Comparison of ENCODE assay signal across 1 cellular context in the genomic region with DNA sequence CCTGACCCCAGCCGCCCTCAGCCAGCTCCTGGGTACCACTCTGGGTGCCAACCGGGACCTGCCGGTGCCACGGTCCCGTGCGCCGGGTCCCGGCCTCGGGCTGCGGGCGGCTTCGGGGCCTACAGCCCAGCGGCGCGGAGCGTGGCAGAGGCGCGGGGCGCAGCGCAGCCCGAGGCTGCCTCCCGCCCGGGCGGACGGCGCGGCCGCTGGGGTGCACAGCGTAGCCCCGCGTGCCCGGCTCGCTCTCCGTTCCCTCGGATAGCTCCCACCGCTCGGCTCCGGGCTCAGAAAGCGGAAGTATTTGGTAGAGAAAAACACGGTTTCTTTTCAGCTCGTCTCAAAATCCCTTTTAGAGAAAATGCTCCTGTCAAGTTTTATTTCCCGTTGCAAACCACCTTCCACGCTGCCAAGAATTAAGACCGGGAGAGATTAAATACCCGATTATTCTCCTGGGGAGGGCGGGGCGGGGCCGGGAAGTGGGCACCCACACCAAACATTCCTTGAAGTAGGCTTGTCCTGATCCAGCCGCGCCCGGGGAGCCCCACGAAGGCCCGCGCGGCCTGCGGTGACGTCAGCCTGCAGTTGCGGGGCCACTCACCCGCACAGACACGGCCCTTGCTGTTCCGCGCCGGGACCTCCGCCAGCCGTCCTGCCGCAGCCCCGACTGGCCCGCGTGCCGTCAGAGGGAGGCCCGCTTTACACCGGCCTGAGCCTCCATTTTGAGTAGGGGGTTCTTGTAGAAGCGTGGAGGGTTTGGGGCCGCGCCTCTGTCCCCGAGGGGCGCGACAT.
TF ChIP-seq lines count a peak whose summit lies in the region.

No MANE protein-coding gene starts in this region.

TF ChIP-seq in IMR-90, 13 proteins besides CTCF, POLR2A, EP300 and RAD21:
- TF ChIP-seq FOS (IDR thresholded peaks at IDR 0.05; ENCODE audit: low read depth, low read length) (no peak), RFX5 (IDR thresholded peaks at IDR 0.05; ENCODE audit: low read depth, low read length) (no peak), BHLHE40 (IDR thresholded peaks at IDR 0.05; ENCODE audit: low read depth, low read length) (no peak), MAFK (IDR thresholded peaks at IDR 0.05; ENCODE audit: low read depth, low read length) (no peak), CHD1 (IDR thresholded peaks at IDR 0.05; ENCODE audit: low read depth, low read length) (no peak), MXI1 (IDR thresholded peaks at IDR 0.05; ENCODE audit: borderline replicate concordance, low read depth, low read length) (no peak), NFE2L2 (IDR thresholded peaks at IDR 0.05; ENCODE audit: low read depth, low read length) (no peak), RCOR1 (IDR thresholded peaks at IDR 0.05; ENCODE audit: insufficient replicate concordance, low read length) (no peak), ELK1 (IDR thresholded peaks at IDR 0.05; ENCODE audit: borderline replicate concordance, low read depth, low read length) (no peak), CEBPB (IDR thresholded peaks at IDR 0.05; ENCODE audit: low read depth, low read length) (no peak), MAZ (IDR thresholded peaks at IDR 0.05; ENCODE audit: borderline replicate concordance, low read depth, low read length) (no peak), SMC3 (IDR thresholded peaks at IDR 0.05; ENCODE audit: low read depth, low read length) (no peak)
- TF ChIP-seq, protein P1, sequence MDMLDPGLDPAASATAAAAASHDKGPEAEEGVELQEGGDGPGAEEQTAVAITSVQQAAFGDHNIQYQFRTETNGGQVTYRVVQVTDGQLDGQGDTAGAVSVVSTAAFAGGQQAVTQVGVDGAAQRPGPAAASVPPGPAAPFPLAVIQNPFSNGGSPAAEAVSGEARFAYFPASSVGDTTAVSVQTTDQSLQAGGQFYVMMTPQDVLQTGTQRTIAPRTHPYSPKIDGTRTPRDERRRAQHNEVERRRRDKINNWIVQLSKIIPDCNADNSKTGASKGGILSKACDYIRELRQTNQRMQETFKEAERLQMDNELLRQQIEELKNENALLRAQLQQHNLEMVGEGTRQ (IDR thresholded peaks at IDR 0.05; ENCODE audit: low read depth, low read length): no peak
TF ChIP-seq in IMR-90: peak in this region for 0.
